ENCODE assay signal across 8 cellular contexts in genomic region chr1:116737020-116737854, GRCh38. TPM values are rescaled to one million over a fixed set of nuclear protein-coding genes. Genes with fewer than 3 reads are reported as not detected.
DNase-seq lines count a peak whose midpoint lies in the region; ATAC-seq and TF ChIP-seq lines count a peak whose summit lies in the region.

No MANE protein-coding gene starts in this region.

- no peaks in the 10 kb centered on the region for H3K27me3 ChIP-seq in AG04450 (ENCODE audit: control insufficient read depth, insufficient read depth, low read length)
- H3K27me3 ChIP-seq in stomach = no peaks in the 10 kb centered on the region

- no peak for TF ChIP-seq POLR2A in erythroblast (IDR thresholded peaks at IDR 0.05; ENCODE audit: low read length)
- no peak for TF ChIP-seq POLR2A in stomach (IDR thresholded peaks at IDR 0.05)

- no peak overlapping the region for H3K27ac Mint-ChIP-seq in nephron

- no peak for TF ChIP-seq EP300 in stomach (IDR thresholded peaks at IDR 0.05)

- TF ChIP-seq CTCF in AG04450 (IDR thresholded peaks at IDR 0.05; ENCODE audit: low read depth, low read length) = peak; percentile 76
- peak; percentile 61 to 89 (median 81) for TF ChIP-seq CTCF in nephron (IDR thresholded peaks at IDR 0.05; ENCODE audit: unreplicated experiment in 3 of 3)
- TF ChIP-seq CTCF in stomach (IDR thresholded peaks at IDR 0.05) = peak in 5 of 7 experiments; percentile 47 to 73 (median 67)

- H3K9me3 ChIP-seq in AG04450 (ENCODE audit: control insufficient read depth, insufficient read depth, low read length) (peaks cover 10% of the 10 kb centered on the region), stomach (peaks cover 0 to 4% (median 0%) of the 10 kb centered on the region in 4 donors)

- DNase-seq in AG04450 (ENCODE audit: low read depth, low spot score) (peak; percentile 3), NOMO-1 (lab: John Stamatoyannopoulos, UW; ENCODE audit: unreplicated experiment in 2 of 2) (peak; percentile 67 to 69), erythroblast (lab: John Stamatoyannopoulos, UW) (peak; percentile 47 to 61), stomach (peak; percentile 59)
- peak; percentile 82 for DNase-seq in activated CD8-positive, alpha-beta memory T cell treated with anti-CD3 and anti-CD28 coated beads, Interleukin-2, amount 50 U/mL, for 48 hours

- peaks cover 22% of the 10 kb centered on the region for H3K4me1 Mint-ChIP-seq in nephron

- no peaks in the 10 kb centered on the region for H3K36me3 ChIP-seq in stomach

- CTCF ChIA-PET in AG04450 (lab: Charles Lee) = interaction anchor here (0.6 to 3.2 kb wide), 17 partner anchors 9 to 547 kb away, joined by 3 to 50 read pairs (median 4); partner anchors contain the start of gene TTF2

- no peaks in the 10 kb centered on the region for H3K36me3 Mint-ChIP-seq in nephron (ENCODE audit: low read depth)

- no peak overlapping the region for H3K4me3 Mint-ChIP-seq in nephron

- 39 to 51% (median 46%) methylated on average over 8 of the region's 8 CpGs for whole genome bisulfite sequencing in stomach, 5 donors

- H3K4me1 ChIP-seq in stomach = no peaks in the 10 kb centered on the region

- no peak overlapping the region for H3K4me3 ChIP-seq in AG04450 (ENCODE audit: low read depth, low read length)
- no peak overlapping the region for H3K4me3 ChIP-seq in stomach

- H3K9me3 Mint-ChIP-seq in nephron = peaks cover 5% of the 10 kb centered on the region

- H3K27me3 Mint-ChIP-seq in nephron (ENCODE audit: low read depth) = peaks cover 4% of the 10 kb centered on the region

- POLR2A ChIA-PET in AG04450 (lab: Yijun Ruan, JAX) = no interaction called here

- ATAC-seq in GM18858 (IDR thresholded peaks at IDR 0.05; ENCODE audit: unreplicated experiment) = peak; percentile 36
- peak; percentile 21 for ATAC-seq in HG03469 (IDR thresholded peaks at IDR 0.05; ENCODE audit: unreplicated experiment)

- H3K27ac ChIP-seq in AG04450 (ENCODE audit: low read depth, low read length) (no peak overlapping the region), stomach (peak overlapping the region in 2 of 5 donors; percentile 17 to 43)

- intact Hi-C loops in stomach (cut with DNase I; ENCODE audit: low total_unique reads) = loop anchor here (5.0 kb wide), 1 partner anchor 315 kb away; no protein-coding TSS in a partner anchor

RNA-seq across cellular contexts. Expression of gene CD2, which starts 17.0 kb away (rescaled TPM):
- polyA plus RNA-seq in AG04450 (2011; rRNA removed) (not detected in 2 replicates), stomach (1 to 10 TPM; 1.7 to 9.8 (median 3.3) TPM)
- polyA minus RNA-seq in AG04450 (2011; rRNA and poly(A)+ RNA removed) = not detected in 2 replicates
- total RNA-seq in stomach = 10 to 100 TPM in 1 of 5 donors, 1 to 10 TPM in 3, not detected in 1; 2.9 to 14.3 (median 4.8) TPM

Comparison
In these comparisons a context has a peak if more than half of its experiments do, and no peak if none do; other contexts are left out.
1. DNase-seq: peak in every context shown above with its lines; median percentile 82 in activated CD8-positive, alpha-beta memory T cell treated with anti-CD3 and anti-CD28 coated beads, Interleukin-2, amount 50 U/mL, for 48 hours; 68 in NOMO-1; 59 in stomach; 54 in erythroblast; 3 in AG04450.